ENCODE assay signal across 1 cellular context in genomic region chr6:43476744-43477143, GRCh38.
TF ChIP-seq lines count a peak whose summit lies in the region.

No MANE protein-coding gene starts in this region.

TF ChIP-seq in GM12878, 131 proteins besides CTCF, POLR2A, EP300 and RAD21:
- TF ChIP-seq ZBTB33 (IDR thresholded peaks at IDR 0.05) (no peak), FOS (IDR thresholded peaks at IDR 0.05; ENCODE audit: borderline replicate concordance, extremely low read depth, insufficient read length) (no peak), CEBPB (IDR thresholded peaks at IDR 0.05; ENCODE audit: borderline replicate concordance in 1 of 2, low read depth in 2 of 2, low read length in 2 of 2) (no peak), ZNF217 (IDR thresholded peaks at IDR 0.05) (no peak)
